In the genomic region with DNA sequence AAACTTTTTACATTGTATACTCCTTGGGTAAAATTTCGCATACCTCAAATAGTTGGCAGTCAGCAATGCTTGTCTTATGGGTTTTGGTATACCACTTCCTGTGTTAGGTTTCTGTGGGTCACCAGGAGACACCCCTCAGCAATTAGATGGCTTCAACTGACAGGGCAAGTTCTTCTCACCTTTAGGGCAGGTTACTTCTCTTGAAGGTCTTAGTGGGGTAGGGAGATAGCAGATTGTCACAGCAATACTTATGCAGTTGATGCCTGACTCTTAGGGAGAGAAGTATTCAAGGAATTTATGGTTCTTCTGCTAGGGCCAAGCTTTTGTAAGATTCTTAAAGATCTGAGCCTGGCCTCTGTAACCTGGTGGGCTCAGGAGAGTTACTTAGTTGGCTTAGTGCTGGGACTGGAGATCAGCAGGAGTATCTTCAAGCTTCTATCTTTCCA, we compare ENCODE assay signal across 1 cellular context.
A peak's percentile ranks its signal among the peaks of the same experiment; 100 is the strongest.
TF ChIP-seq lines count a peak whose summit lies in the region.

No MANE protein-coding gene starts in this region.

TF ChIP-seq in GM12878, 131 proteins besides CTCF, POLR2A, EP300 and RAD21 (continues in another document):
- TF ChIP-seq, protein P1, sequence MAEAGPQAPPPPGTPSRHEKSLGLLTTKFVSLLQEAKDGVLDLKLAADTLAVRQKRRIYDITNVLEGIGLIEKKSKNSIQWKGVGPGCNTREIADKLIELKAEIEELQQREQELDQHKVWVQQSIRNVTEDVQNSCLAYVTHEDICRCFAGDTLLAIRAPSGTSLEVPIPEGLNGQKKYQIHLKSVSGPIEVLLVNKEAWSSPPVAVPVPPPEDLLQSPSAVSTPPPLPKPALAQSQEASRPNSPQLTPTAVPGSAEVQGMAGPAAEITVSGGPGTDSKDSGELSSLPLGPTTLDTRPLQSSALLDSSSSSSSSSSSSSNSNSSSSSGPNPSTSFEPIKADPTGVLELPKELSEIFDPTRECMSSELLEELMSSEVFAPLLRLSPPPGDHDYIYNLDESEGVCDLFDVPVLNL (IDR thresholded peaks at IDR 0.05; ENCODE audit: low read depth, low read length) = no peak
- no peak for TF ChIP-seq YY1 (IDR thresholded peaks at IDR 0.05; ENCODE audit: low read depth, low read length)
- TF ChIP-seq NR2C1 (IDR thresholded peaks at IDR 0.05) = no peak
- no peak for TF ChIP-seq DPF2 (IDR thresholded peaks at IDR 0.05)
- no peak for TF ChIP-seq STAT3 (IDR thresholded peaks at IDR 0.05; ENCODE audit: low read depth, low read length)
- no peak for TF ChIP-seq EZH2 (IDR thresholded peaks at IDR 0.05; ENCODE audit: borderline replicate concordance, control insufficient read depth, low read depth, low read length)
- no peak for TF ChIP-seq RFX5 (IDR thresholded peaks at IDR 0.05; ENCODE audit: low read depth, low read length)
- TF ChIP-seq ZNF384 (IDR thresholded peaks at IDR 0.05; ENCODE audit: borderline replicate concordance, low read depth, low read length) = no peak
- TF ChIP-seq, protein P2, sequence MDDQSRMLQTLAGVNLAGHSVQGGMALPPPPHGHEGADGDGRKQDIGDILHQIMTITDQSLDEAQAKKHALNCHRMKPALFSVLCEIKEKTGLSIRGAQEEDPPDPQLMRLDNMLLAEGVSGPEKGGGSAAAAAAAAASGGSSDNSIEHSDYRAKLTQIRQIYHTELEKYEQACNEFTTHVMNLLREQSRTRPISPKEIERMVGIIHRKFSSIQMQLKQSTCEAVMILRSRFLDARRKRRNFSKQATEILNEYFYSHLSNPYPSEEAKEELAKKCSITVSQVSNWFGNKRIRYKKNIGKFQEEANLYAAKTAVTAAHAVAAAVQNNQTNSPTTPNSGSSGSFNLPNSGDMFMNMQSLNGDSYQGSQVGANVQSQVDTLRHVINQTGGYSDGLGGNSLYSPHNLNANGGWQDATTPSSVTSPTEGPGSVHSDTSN (IDR thresholded peaks at IDR 0.05; ENCODE audit: insufficient replicate concordance, low read depth, low read length) = peak; percentile 41
- no peak for TF ChIP-seq TCF7 (IDR thresholded peaks at IDR 0.05; ENCODE audit: borderline replicate concordance)
- TF ChIP-seq SPI1 (IDR thresholded peaks at IDR 0.05; ENCODE audit: borderline replicate concordance, insufficient read depth, low read depth, low read length) = no peak
- TF ChIP-seq, protein P3, sequence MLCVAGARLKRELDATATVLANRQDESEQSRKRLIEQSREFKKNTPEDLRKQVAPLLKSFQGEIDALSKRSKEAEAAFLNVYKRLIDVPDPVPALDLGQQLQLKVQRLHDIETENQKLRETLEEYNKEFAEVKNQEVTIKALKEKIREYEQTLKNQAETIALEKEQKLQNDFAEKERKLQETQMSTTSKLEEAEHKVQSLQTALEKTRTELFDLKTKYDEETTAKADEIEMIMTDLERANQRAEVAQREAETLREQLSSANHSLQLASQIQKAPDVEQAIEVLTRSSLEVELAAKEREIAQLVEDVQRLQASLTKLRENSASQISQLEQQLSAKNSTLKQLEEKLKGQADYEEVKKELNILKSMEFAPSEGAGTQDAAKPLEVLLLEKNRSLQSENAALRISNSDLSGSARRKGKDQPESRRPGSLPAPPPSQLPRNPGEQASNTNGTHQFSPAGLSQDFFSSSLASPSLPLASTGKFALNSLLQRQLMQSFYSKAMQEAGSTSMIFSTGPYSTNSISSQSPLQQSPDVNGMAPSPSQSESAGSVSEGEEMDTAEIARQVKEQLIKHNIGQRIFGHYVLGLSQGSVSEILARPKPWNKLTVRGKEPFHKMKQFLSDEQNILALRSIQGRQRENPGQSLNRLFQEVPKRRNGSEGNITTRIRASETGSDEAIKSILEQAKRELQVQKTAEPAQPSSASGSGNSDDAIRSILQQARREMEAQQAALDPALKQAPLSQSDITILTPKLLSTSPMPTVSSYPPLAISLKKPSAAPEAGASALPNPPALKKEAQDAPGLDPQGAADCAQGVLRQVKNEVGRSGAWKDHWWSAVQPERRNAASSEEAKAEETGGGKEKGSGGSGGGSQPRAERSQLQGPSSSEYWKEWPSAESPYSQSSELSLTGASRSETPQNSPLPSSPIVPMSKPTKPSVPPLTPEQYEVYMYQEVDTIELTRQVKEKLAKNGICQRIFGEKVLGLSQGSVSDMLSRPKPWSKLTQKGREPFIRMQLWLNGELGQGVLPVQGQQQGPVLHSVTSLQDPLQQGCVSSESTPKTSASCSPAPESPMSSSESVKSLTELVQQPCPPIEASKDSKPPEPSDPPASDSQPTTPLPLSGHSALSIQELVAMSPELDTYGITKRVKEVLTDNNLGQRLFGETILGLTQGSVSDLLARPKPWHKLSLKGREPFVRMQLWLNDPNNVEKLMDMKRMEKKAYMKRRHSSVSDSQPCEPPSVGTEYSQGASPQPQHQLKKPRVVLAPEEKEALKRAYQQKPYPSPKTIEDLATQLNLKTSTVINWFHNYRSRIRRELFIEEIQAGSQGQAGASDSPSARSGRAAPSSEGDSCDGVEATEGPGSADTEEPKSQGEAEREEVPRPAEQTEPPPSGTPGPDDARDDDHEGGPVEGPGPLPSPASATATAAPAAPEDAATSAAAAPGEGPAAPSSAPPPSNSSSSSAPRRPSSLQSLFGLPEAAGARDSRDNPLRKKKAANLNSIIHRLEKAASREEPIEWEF (IDR thresholded peaks at IDR 0.05; ENCODE audit: insufficient replicate concordance, low read depth, low read length) = no peak
- TF ChIP-seq CEBPB (IDR thresholded peaks at IDR 0.05; ENCODE audit: borderline replicate concordance in 1 of 2, low read depth in 2 of 2, low read length in 2 of 2) = no peak
- TF ChIP-seq, protein P4, sequence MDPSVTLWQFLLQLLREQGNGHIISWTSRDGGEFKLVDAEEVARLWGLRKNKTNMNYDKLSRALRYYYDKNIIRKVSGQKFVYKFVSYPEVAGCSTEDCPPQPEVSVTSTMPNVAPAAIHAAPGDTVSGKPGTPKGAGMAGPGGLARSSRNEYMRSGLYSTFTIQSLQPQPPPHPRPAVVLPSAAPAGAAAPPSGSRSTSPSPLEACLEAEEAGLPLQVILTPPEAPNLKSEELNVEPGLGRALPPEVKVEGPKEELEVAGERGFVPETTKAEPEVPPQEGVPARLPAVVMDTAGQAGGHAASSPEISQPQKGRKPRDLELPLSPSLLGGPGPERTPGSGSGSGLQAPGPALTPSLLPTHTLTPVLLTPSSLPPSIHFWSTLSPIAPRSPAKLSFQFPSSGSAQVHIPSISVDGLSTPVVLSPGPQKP (IDR thresholded peaks at IDR 0.05; ENCODE audit: low read depth, low read length) = no peak
- no peak for TF ChIP-seq MEF2B (IDR thresholded peaks at IDR 0.05; ENCODE audit: partially characterized antibody, poor library complexity, severe bottlenecking)
- no peak for TF ChIP-seq SMARCA5 (IDR thresholded peaks at IDR 0.05)
- TF ChIP-seq NRF1 (conservative IDR thresholded peaks at IDR 0.05; ENCODE audit: low read depth, low read length) = no peak
- no peak; a peak in 1 of 4 replicates for TF ChIP-seq BHLHE40 (IDR thresholded peaks at IDR 0.05; ENCODE audit: borderline replicate concordance in 1 of 2, low read depth in 2 of 2, low read length in 1 of 2)
- no peak for TF ChIP-seq BACH1 (IDR thresholded peaks at IDR 0.05; ENCODE audit: borderline replicate concordance)
- TF ChIP-seq NFYA (IDR thresholded peaks at IDR 0.05; ENCODE audit: borderline replicate concordance, low read depth, low read length) = no peak
- TF ChIP-seq KAT2A (conservative IDR thresholded peaks at IDR 0.05; ENCODE audit: control insufficient read depth, low read depth, low read length) = no peak
- TF ChIP-seq CBFB (IDR thresholded peaks at IDR 0.05; ENCODE audit: low read depth) = peak; percentile 60; the same call in 1 of the 2 replicates
- TF ChIP-seq IKZF2 (IDR thresholded peaks at IDR 0.05) = no peak; a peak in 2 of 4 replicates
- TF ChIP-seq ESRRA (IDR thresholded peaks at IDR 0.05; ENCODE audit: low read length) = no peak
- TF ChIP-seq EED (IDR thresholded peaks at IDR 0.05; ENCODE audit: low read depth) = no peak
- TF ChIP-seq LARP7 (IDR thresholded peaks at IDR 0.05) = no peak
- TF ChIP-seq, protein P5, sequence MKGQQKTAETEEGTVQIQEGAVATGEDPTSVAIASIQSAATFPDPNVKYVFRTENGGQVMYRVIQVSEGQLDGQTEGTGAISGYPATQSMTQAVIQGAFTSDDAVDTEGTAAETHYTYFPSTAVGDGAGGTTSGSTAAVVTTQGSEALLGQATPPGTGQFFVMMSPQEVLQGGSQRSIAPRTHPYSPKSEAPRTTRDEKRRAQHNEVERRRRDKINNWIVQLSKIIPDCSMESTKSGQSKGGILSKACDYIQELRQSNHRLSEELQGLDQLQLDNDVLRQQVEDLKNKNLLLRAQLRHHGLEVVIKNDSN (IDR thresholded peaks at IDR 0.05; ENCODE audit: borderline replicate concordance, extremely low read length, insufficient read depth, low read depth, low read length) = no peak
- no peak for TF ChIP-seq NBN (IDR thresholded peaks at IDR 0.05)
- TF ChIP-seq TBL1XR1 (IDR thresholded peaks at IDR 0.05; ENCODE audit: low read depth, low read length) = no peak
- TF ChIP-seq, protein P6, sequence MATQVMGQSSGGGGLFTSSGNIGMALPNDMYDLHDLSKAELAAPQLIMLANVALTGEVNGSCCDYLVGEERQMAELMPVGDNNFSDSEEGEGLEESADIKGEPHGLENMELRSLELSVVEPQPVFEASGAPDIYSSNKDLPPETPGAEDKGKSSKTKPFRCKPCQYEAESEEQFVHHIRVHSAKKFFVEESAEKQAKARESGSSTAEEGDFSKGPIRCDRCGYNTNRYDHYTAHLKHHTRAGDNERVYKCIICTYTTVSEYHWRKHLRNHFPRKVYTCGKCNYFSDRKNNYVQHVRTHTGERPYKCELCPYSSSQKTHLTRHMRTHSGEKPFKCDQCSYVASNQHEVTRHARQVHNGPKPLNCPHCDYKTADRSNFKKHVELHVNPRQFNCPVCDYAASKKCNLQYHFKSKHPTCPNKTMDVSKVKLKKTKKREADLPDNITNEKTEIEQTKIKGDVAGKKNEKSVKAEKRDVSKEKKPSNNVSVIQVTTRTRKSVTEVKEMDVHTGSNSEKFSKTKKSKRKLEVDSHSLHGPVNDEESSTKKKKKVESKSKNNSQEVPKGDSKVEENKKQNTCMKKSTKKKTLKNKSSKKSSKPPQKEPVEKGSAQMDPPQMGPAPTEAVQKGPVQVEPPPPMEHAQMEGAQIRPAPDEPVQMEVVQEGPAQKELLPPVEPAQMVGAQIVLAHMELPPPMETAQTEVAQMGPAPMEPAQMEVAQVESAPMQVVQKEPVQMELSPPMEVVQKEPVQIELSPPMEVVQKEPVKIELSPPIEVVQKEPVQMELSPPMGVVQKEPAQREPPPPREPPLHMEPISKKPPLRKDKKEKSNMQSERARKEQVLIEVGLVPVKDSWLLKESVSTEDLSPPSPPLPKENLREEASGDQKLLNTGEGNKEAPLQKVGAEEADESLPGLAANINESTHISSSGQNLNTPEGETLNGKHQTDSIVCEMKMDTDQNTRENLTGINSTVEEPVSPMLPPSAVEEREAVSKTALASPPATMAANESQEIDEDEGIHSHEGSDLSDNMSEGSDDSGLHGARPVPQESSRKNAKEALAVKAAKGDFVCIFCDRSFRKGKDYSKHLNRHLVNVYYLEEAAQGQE (IDR thresholded peaks at IDR 0.05; ENCODE audit: low read depth, low read length) = no peak
- TF ChIP-seq SMAD5 (IDR thresholded peaks at IDR 0.05; ENCODE audit: low read depth) = no peak
- TF ChIP-seq MTA2 (IDR thresholded peaks at IDR 0.05; ENCODE audit: low read depth) = peak; percentile 64; the same call in 1 of the 2 replicates
- TF ChIP-seq, protein P7, sequence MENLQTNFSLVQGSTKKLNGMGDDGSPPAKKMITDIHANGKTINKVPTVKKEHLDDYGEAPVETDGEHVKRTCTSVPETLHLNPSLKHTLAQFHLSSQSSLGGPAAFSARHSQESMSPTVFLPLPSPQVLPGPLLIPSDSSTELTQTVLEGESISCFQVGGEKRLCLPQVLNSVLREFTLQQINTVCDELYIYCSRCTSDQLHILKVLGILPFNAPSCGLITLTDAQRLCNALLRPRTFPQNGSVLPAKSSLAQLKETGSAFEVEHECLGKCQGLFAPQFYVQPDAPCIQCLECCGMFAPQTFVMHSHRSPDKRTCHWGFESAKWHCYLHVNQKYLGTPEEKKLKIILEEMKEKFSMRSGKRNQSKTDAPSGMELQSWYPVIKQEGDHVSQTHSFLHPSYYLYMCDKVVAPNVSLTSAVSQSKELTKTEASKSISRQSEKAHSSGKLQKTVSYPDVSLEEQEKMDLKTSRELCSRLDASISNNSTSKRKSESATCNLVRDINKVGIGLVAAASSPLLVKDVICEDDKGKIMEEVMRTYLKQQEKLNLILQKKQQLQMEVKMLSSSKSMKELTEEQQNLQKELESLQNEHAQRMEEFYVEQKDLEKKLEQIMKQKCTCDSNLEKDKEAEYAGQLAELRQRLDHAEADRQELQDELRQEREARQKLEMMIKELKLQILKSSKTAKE (IDR thresholded peaks at IDR 0.05; ENCODE audit: low read depth, poor library complexity, severe bottlenecking) = no peak
- TF ChIP-seq, protein P8, sequence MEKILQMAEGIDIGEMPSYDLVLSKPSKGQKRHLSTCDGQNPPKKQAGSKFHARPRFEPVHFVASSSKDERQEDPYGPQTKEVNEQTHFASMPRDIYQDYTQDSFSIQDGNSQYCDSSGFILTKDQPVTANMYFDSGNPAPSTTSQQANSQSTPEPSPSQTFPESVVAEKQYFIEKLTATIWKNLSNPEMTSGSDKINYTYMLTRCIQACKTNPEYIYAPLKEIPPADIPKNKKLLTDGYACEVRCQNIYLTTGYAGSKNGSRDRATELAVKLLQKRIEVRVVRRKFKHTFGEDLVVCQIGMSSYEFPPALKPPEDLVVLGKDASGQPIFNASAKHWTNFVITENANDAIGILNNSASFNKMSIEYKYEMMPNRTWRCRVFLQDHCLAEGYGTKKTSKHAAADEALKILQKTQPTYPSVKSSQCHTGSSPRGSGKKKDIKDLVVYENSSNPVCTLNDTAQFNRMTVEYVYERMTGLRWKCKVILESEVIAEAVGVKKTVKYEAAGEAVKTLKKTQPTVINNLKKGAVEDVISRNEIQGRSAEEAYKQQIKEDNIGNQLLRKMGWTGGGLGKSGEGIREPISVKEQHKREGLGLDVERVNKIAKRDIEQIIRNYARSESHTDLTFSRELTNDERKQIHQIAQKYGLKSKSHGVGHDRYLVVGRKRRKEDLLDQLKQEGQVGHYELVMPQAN (conservative IDR thresholded peaks at IDR 0.05) = no peak
- TF ChIP-seq JUND (IDR thresholded peaks at IDR 0.05; ENCODE audit: low read depth, low read length) = no peak
- TF ChIP-seq, protein P9, sequence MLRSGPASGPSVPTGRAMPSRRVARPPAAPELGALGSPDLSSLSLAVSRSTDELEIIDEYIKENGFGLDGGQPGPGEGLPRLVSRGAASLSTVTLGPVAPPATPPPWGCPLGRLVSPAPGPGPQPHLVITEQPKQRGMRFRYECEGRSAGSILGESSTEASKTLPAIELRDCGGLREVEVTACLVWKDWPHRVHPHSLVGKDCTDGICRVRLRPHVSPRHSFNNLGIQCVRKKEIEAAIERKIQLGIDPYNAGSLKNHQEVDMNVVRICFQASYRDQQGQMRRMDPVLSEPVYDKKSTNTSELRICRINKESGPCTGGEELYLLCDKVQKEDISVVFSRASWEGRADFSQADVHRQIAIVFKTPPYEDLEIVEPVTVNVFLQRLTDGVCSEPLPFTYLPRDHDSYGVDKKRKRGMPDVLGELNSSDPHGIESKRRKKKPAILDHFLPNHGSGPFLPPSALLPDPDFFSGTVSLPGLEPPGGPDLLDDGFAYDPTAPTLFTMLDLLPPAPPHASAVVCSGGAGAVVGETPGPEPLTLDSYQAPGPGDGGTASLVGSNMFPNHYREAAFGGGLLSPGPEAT (IDR thresholded peaks at IDR 0.05; ENCODE audit: low read depth) = no peak
- no peak for TF ChIP-seq ATF7 (IDR thresholded peaks at IDR 0.05; ENCODE audit: low read depth)
- no peak for TF ChIP-seq KDM1A (IDR thresholded peaks at IDR 0.05; ENCODE audit: borderline replicate concordance)
- TF ChIP-seq WRNIP1 (IDR thresholded peaks at IDR 0.05; ENCODE audit: borderline replicate concordance, low read depth, low read length) = no peak
- TF ChIP-seq ZZZ3 (IDR thresholded peaks at IDR 0.05; ENCODE audit: control insufficient read depth, insufficient read length, low read depth) = no peak
